Comparison of ENCODE assay signal across 8 cellular contexts in genomic region chr11:208917-209260, GRCh38. TPM values are rescaled to one million over a fixed set of nuclear protein-coding genes. Genes with fewer than 3 reads are reported as not detected.
DNase-seq lines count a peak whose midpoint lies in the region; ATAC-seq, FAIRE-seq and TF ChIP-seq lines count a peak whose summit lies in the region.

No MANE protein-coding gene starts in this region.

- H3K27ac Mint-ChIP-seq in activated CD4-positive, alpha-beta memory T cell treated with anti-CD3 and anti-CD28 coated beads for 36 hours, result peak overlapping the region; percentile 99

- H3K27ac ChIP-seq in HEK293 (ENCODE audit: extremely low read depth, low read depth, low read length), result peak overlapping the region; percentile 4; the same call in 1 of the 2 replicates
- H3K27ac ChIP-seq in small intestine (ENCODE audit: low read depth in 1 of 2, low read length in 1 of 2), result peak overlapping the region in 1 of 2 donors; percentile 43

- H3K9me3 ChIP-seq in HEK293 (ENCODE audit: control insufficient read depth, insufficient read depth, low read depth, low read length) (no peaks in the 10 kb centered on the region), small intestine (ENCODE audit: control insufficient read depth, low read depth) (no peaks in the 10 kb centered on the region)

- DNase-seq in activated CD4-positive, alpha-beta memory T cell treated with anti-CD3 and anti-CD28 coated beads for 36 hours, result no peak
- DNase-seq in left ventricle myocardium superior (no peak), small intestine (no peak), GM10248 (ENCODE audit: extremely low spot score) (no peak)

- H3K4me3 ChIP-seq in HEK293 (ENCODE audit: low read depth, low read length), result peak overlapping the region; percentile 83
- peak overlapping the region; percentile 74 to 92 for H3K4me3 ChIP-seq in small intestine (ENCODE audit: low read depth in 1 of 2, low read length in 2 of 2)

- H3K4me1 ChIP-seq in HEK293 (ENCODE audit: control insufficient read depth, insufficient read depth, low read length), result no peaks in the 10 kb centered on the region
- H3K4me1 ChIP-seq in small intestine (ENCODE audit: control insufficient read depth in 2 of 2, insufficient read depth in 1 of 2, low read depth in 1 of 2, low read length in 1 of 2), result peaks cover 2 to 9% of the 10 kb centered on the region in 2 donors

- H3K4me1 Mint-ChIP-seq in activated CD4-positive, alpha-beta memory T cell treated with anti-CD3 and anti-CD28 coated beads for 36 hours (ENCODE audit: low read depth), result peaks cover 39% of the 10 kb centered on the region

- H3K36me3 Mint-ChIP-seq in activated CD4-positive, alpha-beta memory T cell treated with anti-CD3 and anti-CD28 coated beads for 36 hours, result peaks cover 49% of the 10 kb centered on the region

- no peaks in the 10 kb centered on the region for H3K27me3 Mint-ChIP-seq in activated CD4-positive, alpha-beta memory T cell treated with anti-CD3 and anti-CD28 coated beads for 36 hours

- H3K9me3 Mint-ChIP-seq in activated CD4-positive, alpha-beta memory T cell treated with anti-CD3 and anti-CD28 coated beads for 36 hours, result no peaks in the 10 kb centered on the region

- H3K27me3 ChIP-seq in small intestine (ENCODE audit: control insufficient read depth in 2 of 2, insufficient read depth in 2 of 2, low read length in 2 of 2), result no peaks in the 10 kb centered on the region

- CTCF ChIA-PET in HEK293 (lab: Yijun Ruan, JAX) (interaction anchor here (0.6 to 1.9 kb wide), 4 partner anchors 20 to 49 kb away, joined by 4 to 9 read pairs (median 6); no protein-coding TSS in a partner anchor), GM10248 (lab: Yijun Ruan, JAX) (interaction anchor here (1.0 kb wide), 1 partner anchor 147 kb away, joined by 3 read pairs; no protein-coding TSS in a partner anchor)
- CTCF ChIA-PET in activated CD4-positive, alpha-beta memory T cell treated with anti-CD3 and anti-CD28 coated beads for 36 hours (lab: Charles Lee), result interaction anchor here (1.1 to 1.5 kb wide), 3 partner anchors 28 to 327 kb away, joined by 3 to 4 read pairs (median 3); partner anchors contain the start of genes HRAS, PSMD13 and SIRT3

- POLR2A ChIA-PET in HEK293 (lab: Yijun Ruan, JAX) (interaction anchor here (0.7 to 2.5 kb wide), 5 partner anchors 8 to 320 kb away, joined by 3 to 12 read pairs (median 4); no protein-coding TSS in a partner anchor), GM10248 (lab: Yijun Ruan, JAX) (interaction anchor here (0.6 to 0.7 kb wide), 3 partner anchors 27 to 357 kb away, joined by 3 to 8 read pairs (median 5); partner anchors contain the start of gene SIRT3)
- POLR2A ChIA-PET in activated CD4-positive, alpha-beta memory T cell treated with anti-CD3 and anti-CD28 coated beads for 36 hours (lab: Charles Lee), result interaction anchor here (5.2 kb wide), 1 partner anchor 29 kb away, joined by 32 read pairs; the partner anchor contains the start of genes PSMD13 and SIRT3

- peak overlapping the region; percentile 97 for H3K4me3 Mint-ChIP-seq in activated CD4-positive, alpha-beta memory T cell treated with anti-CD3 and anti-CD28 coated beads for 36 hours

- TF ChIP-seq CTCF in HEK293 (tag by site-specific recombination; IDR thresholded peaks at IDR 0.05) (no peak), GM10248 (IDR thresholded peaks at IDR 0.05; ENCODE audit: control extremely low read depth, extremely low read depth, low read depth, missing control alignments) (no peak)

- ATAC-seq in left ventricle myocardium superior (peak; percentile 1), HG02840 (IDR thresholded peaks at IDR 0.05; ENCODE audit: low FRiP score, unreplicated experiment) (no peak), GM19452 (IDR thresholded peaks at IDR 0.05; ENCODE audit: unreplicated experiment) (no peak), GM21423 (IDR thresholded peaks at IDR 0.05; ENCODE audit: unreplicated experiment) (no peak)

- intact Hi-C loops in activated CD4-positive, alpha-beta memory T cell treated with anti-CD3 and anti-CD28 coated beads for 36 hours (cut with micrococcal nuclease), result loop anchor here (5.0 kb wide), 1 partner anchor 148 kb away; no protein-coding TSS in a partner anchor
- intact Hi-C loops in left ventricle myocardium superior (cut with micrococcal nuclease), result no loop called here

- no peak for FAIRE-seq in small intestine (lab: Jason Lieb, UNC)

- peaks cover 0 to 70% of the 10 kb centered on the region in 2 experiments; a peak in 1 of 3 replicates for H3K36me3 ChIP-seq in HEK293 (ENCODE audit: control insufficient read depth in 2 of 2, insufficient read depth in 1 of 2, low read length in 2 of 2)
- peaks cover 5 to 19% of the 10 kb centered on the region in 2 donors for H3K36me3 ChIP-seq in small intestine (ENCODE audit: control insufficient read depth in 2 of 2, insufficient read depth in 2 of 2, low read length in 2 of 2)

- WGBS in small intestine, 3 donors, result 0 to 1% (median 1%) methylated on average over 20 to 26 of the region's 26 CpGs

TF ChIP-seq in HEK293, 187 proteins besides CTCF, POLR2A, EP300 and RAD21 (continues in another document):
- TF ChIP-seq KLF9 (tag by site-specific recombination; IDR thresholded peaks at IDR 0.05; ENCODE audit: low read depth) (peak; percentile 53; the same call in 1 of the 2 replicates), SP2 (tag by site-specific recombination; IDR thresholded peaks at IDR 0.05) (no peak), ZNF133 (tag by site-specific recombination; IDR thresholded peaks at IDR 0.05) (no peak), MEIS1 (CRISPR knock-in tag; IDR thresholded peaks at IDR 0.05; ENCODE audit: borderline replicate concordance) (no peak), EGR2 (tag by site-specific recombination; IDR thresholded peaks at IDR 0.05; ENCODE audit: low read depth) (peak; percentile 61; the same call in 1 of the 2 replicates), ZNF280C (tag by site-specific recombination; IDR thresholded peaks at IDR 0.05) (no peak), ZBTB26 (tag by site-specific recombination; optimal IDR thresholded peaks at IDR 0.05) (peak; percentile 6), ZNF555 (tag by site-specific recombination; conservative IDR thresholded peaks at IDR 0.05) (no peak), ZNF658 (tag by site-specific recombination; IDR thresholded peaks at IDR 0.05) (no peak), ZNF664 (tag by site-specific recombination; IDR thresholded peaks at IDR 0.05) (no peak), ZNF747 (tag by site-specific recombination; IDR thresholded peaks at IDR 0.05) (no peak)

RNA-seq across cellular contexts. Expression of gene RIC8A, which starts 1.4 kb away (rescaled TPM):
- 100 to 1,000 TPM; 100 to 104 TPM for total RNA-seq in activated CD4-positive, alpha-beta memory T cell treated with anti-CD3 and anti-CD28 coated beads for 36 hours
- total RNA-seq in left ventricle myocardium superior, result 60.3 TPM
- polyA plus RNA-seq in small intestine, result 10 to 100 TPM; 59.1 to 64.3 (median 62.6) TPM

RNA-seq across cellular contexts. Expression of gene BET1L, which starts 1.7 kb away (rescaled TPM):
- 10 to 100 TPM; 51.0 to 53.2 TPM for total RNA-seq in activated CD4-positive, alpha-beta memory T cell treated with anti-CD3 and anti-CD28 coated beads for 36 hours
- 24.0 TPM for total RNA-seq in left ventricle myocardium superior
- polyA plus RNA-seq in small intestine, result 10 to 100 TPM; 30.4 to 39.8 (median 31.1) TPM

RNA-seq across cellular contexts. Expression of gene SCGB1C1, which starts 16.0 kb away (rescaled TPM):
- total RNA-seq in activated CD4-positive, alpha-beta memory T cell treated with anti-CD3 and anti-CD28 coated beads for 36 hours, result not detected
- not detected for total RNA-seq in left ventricle myocardium superior
- polyA plus RNA-seq in small intestine, result not detected

RNA-seq across cellular contexts. Expression of gene SIRT3, which starts 27.3 kb away (rescaled TPM):
- 10 to 100 TPM; 16.1 to 17.6 TPM for total RNA-seq in activated CD4-positive, alpha-beta memory T cell treated with anti-CD3 and anti-CD28 coated beads for 36 hours
- total RNA-seq in left ventricle myocardium superior, result 41.4 TPM
- 10 to 100 TPM; 15.9 to 23.0 (median 16.1) TPM for polyA plus RNA-seq in small intestine

RNA-seq across cellular contexts. Expression of gene PSMD13, which starts 27.9 kb away (rescaled TPM):
- total RNA-seq in activated CD4-positive, alpha-beta memory T cell treated with anti-CD3 and anti-CD28 coated beads for 36 hours, result 100 to 1,000 TPM; 210 to 214 TPM
- total RNA-seq in left ventricle myocardium superior, result 92.3 TPM
- polyA plus RNA-seq in small intestine, result 100 to 1,000 TPM; 144 to 159 (median 155) TPM
